ENCODE assay signal across 24 cellular contexts in genomic region chr18:62769216-62769615, GRCh38.
"Had no signal": no experiment of that assay in that cellular context is flagged by ENCODE, and none has a peak within 500 bp of the region (broad histone marks: within the 10 kb centered on the region; RNA-seq: fewer than 3 reads in every experiment).

No MANE protein-coding gene starts in this region.

- DNase-seq: activated CD4-positive, alpha-beta T cell treated with anti-CD3 and anti-CD28 coated beads for 4 hours; activated CD4-positive, alpha-beta T cell treated with anti-CD3 and anti-CD28 coated beads, Interleukin-2, amount 50 U/mL, for 48 hours; activated CD4-positive, CD25-positive, alpha-beta regulatory T cell; activated effector memory CD4-positive, alpha-beta T cell treated with Interleukin-2 at 50 U/mL for 16 hours; activated naive CD4-positive, alpha-beta T cell treated with anti-CD3 and anti-CD28 coated beads, Interleukin-2, amount 10 ng/mL, durations not matched to agents 7 days and 5 days; activated T-cell treated with anti-CD3 and anti-CD28 coated beads, Interleukin-2, amount 50 U/mL, for 72 hours; effector memory CD8-positive, alpha-beta T cell; heart left ventricle; islet precursor cell; left colon; mesenchymal stem cell; mucosa of descending colon; nucleus accumbens; right lobe of liver; stimulated activated CD4-positive, alpha-beta T cell treated with anti-CD3 and anti-CD28 coated beads, Interleukin-1b, Interleukin-23, amount 100 ng/mL, for 48 hours; stomach; T-helper 9 cell; transverse colon had no signal

- H3K27ac ChIP-seq: ascending aorta, gastroesophageal sphincter, heart left ventricle, parathyroid adenoma, right lobe of liver, stomach, transverse colon had no signal

- H3K27me3 Mint-ChIP-seq: activated naive CD4-positive, alpha-beta T cell treated with anti-CD3 and anti-CD28 coated beads, Interleukin-2, amount 10 ng/mL, durations not matched to agents 7 days and 5 days; central memory CD8-positive, alpha-beta T cell; effector memory CD8-positive, alpha-beta T cell had no signal

- H3K9me3 ChIP-seq: ascending aorta, gastroesophageal sphincter, heart left ventricle, mucosa of descending colon, right lobe of liver, stomach, transverse colon had no signal

- H3K27me3 ChIP-seq: ascending aorta, gastroesophageal sphincter, heart left ventricle, right lobe of liver, stomach, transverse colon had no signal

- H3K9me3 Mint-ChIP-seq: activated naive CD4-positive, alpha-beta T cell treated with anti-CD3 and anti-CD28 coated beads, Interleukin-2, amount 10 ng/mL, durations not matched to agents 7 days and 5 days; activated T-cell treated with anti-CD3 and anti-CD28 coated beads, Interleukin-2, amount 50 U/mL, for 72 hours; central memory CD8-positive, alpha-beta T cell; effector memory CD8-positive, alpha-beta T cell had no signal

- H3K4me3 Mint-ChIP-seq: activated naive CD4-positive, alpha-beta T cell treated with anti-CD3 and anti-CD28 coated beads, Interleukin-2, amount 10 ng/mL, durations not matched to agents 7 days and 5 days; activated T-cell treated with anti-CD3 and anti-CD28 coated beads, Interleukin-2, amount 50 U/mL, for 72 hours; central memory CD8-positive, alpha-beta T cell; effector memory CD8-positive, alpha-beta T cell had no signal

- H3K4me3 ChIP-seq: ascending aorta, gastroesophageal sphincter, heart left ventricle, mucosa of descending colon, right lobe of liver, skin epidermis, stomach, transverse colon had no signal

- H3K27ac Mint-ChIP-seq: activated naive CD4-positive, alpha-beta T cell treated with anti-CD3 and anti-CD28 coated beads, Interleukin-2, amount 10 ng/mL, durations not matched to agents 7 days and 5 days; activated T-cell treated with anti-CD3 and anti-CD28 coated beads, Interleukin-2, amount 50 U/mL, for 72 hours; effector memory CD8-positive, alpha-beta T cell had no signal

- H3K36me3 ChIP-seq: ascending aorta, gastroesophageal sphincter, heart left ventricle, right lobe of liver, stomach, transverse colon had no signal

- H3K9ac ChIP-seq: parathyroid adenoma had no signal

- ATAC-seq: activated T-cell treated with anti-CD3 and anti-CD28 coated beads, Interleukin-2, amount 50 U/mL, for 72 hours; effector memory CD8-positive, alpha-beta T cell; esophagus mucosa; gastroesophageal sphincter; heart left ventricle; left colon; mucosa of descending colon had no signal
